In genomic region chr22:38681784-38682335, GRCh38 we compare ENCODE assay signal across 8 cellular contexts. TPM values are rescaled to one million over a fixed set of nuclear protein-coding genes. Genes with fewer than 3 reads are reported as not detected.
DNase-seq lines count a peak whose midpoint lies in the region; ATAC-seq and TF ChIP-seq lines count a peak whose summit lies in the region.

TOMM22 (plus strand) TSS chr22:38681957; CDS start chr22:38681979, 22 bp downstream.

- CTCF ChIA-PET in mammary epithelial cell (lab: Charles Lee; ENCODE audit: low non-redundant PET): interaction anchor here (0.7 to 1.0 kb wide), 2 partner anchors 18 to 87 kb away, joined by 3 to 7 read pairs; no protein-coding TSS in a partner anchor

- H3K4me3 ChIP-seq in WERI-Rb-1 (ENCODE audit: low read depth, low read length) (peak within 1 kb of the TSS; percentile 90), mammary epithelial cell (replicated peaks in 1 of 3; ENCODE audit: insufficient read depth in 1 of 3, low read depth in 2 of 3, low read length in 3 of 3) (peak within 1 kb of the TSS; percentile 68 to 95 (median 93)), spleen (peak within 1 kb of the TSS; percentile 87 to 100 (median 96))

- 4% methylated on average over 39 of the region's 56 CpGs for WGBS in mammary epithelial cell (ENCODE audit: low coverage, missing lambda C conversion rate)
- 0% methylated on average over 28 to 56 of the region's 56 CpGs for WGBS in spleen, 5 donors

- H3K9ac ChIP-seq in mammary epithelial cell (ENCODE audit: insufficient read depth, low read length): peak within 1 kb of the TSS; percentile 76

- DNase-seq in ACHN: peak; percentile 85
- peak; percentile 72 for DNase-seq in NCI-H2196 (lab: John Stamatoyannopoulos, UW; ENCODE audit: unreplicated experiment)
- peak; percentile 91 for DNase-seq in WERI-Rb-1
- DNase-seq in mammary epithelial cell: peak; percentile 85
- peak; percentile 98 for DNase-seq in iPS-NIHi7 (ENCODE audit: extremely low spot score)
- peak; percentile 98 for DNase-seq in spleen

- H3K27me3 ChIP-seq in WERI-Rb-1 (ENCODE audit: insufficient read depth, low read depth, severe bottlenecking): no peaks in the 10 kb centered on the region
- H3K27me3 ChIP-seq in mammary epithelial cell (ENCODE audit: insufficient read depth, low read length): no peaks in the 10 kb centered on the region
- no peaks in the 10 kb centered on the region for H3K27me3 ChIP-seq in spleen (replicated peaks in 1 of 7)

- in situ Hi-C loops in ACHN (cut with HindIII; ENCODE audit: low pct_ligation_motif_present, low pct_unique_long_range_greater_than_20kb, low sequenced_read_pairs) (no loop called here), mammary epithelial cell (cut with MboI; ENCODE audit: low sequenced_read_pairs in 2 of 2) (no loop called here)

- H3K36me3 ChIP-seq in WERI-Rb-1 (peaks cover 41% of the 10 kb centered on the region), mammary epithelial cell (ENCODE audit: insufficient read depth, low read length) (peaks cover 20% of the 10 kb centered on the region), spleen (peaks cover 0 to 42% (median 39%) of the 10 kb centered on the region in 6 donors)

- TF ChIP-seq CTCF in WERI-Rb-1 (IDR thresholded peaks at IDR 0.05; ENCODE audit: low read depth, low read length) (peak; percentile 91), mammary epithelial cell (conservative IDR thresholded peaks at IDR 0.05 in 1 of 2, IDR thresholded peaks at IDR 0.05 in 1 of 2; ENCODE audit: extremely low read depth in 1 of 2, insufficient read depth in 1 of 2, low read depth in 1 of 2, low read length in 2 of 2) (peak; percentile 36 to 76), spleen (IDR thresholded peaks at IDR 0.05 in 8 of 11, conservative IDR thresholded peaks at IDR 0.05 in 3 of 11) (peak in 8 of 11 experiments; percentile 40 to 75 (median 54))

- H3K4me2 ChIP-seq in mammary epithelial cell (ENCODE audit: insufficient read depth, low read depth, low read length): peak within 1 kb of the TSS; percentile 96

- H4K20me1 ChIP-seq in mammary epithelial cell (ENCODE audit: insufficient read depth, low read length): no peaks in the 10 kb centered on the region

- peaks cover 37% of the 10 kb centered on the region for H3K79me2 ChIP-seq in mammary epithelial cell (ENCODE audit: insufficient read depth, low read length)

- peak within 1 kb of the TSS; percentile 80 for H3K27ac ChIP-seq in WERI-Rb-1
- H3K27ac ChIP-seq in mammary epithelial cell (ENCODE audit: insufficient read depth, low read depth, low read length): peak within 1 kb of the TSS; percentile 88
- peak within 1 kb of the TSS; percentile 49 to 85 (median 82) for H3K27ac ChIP-seq in spleen

- no peak for TF ChIP-seq POLR2A in spleen (IDR thresholded peaks at IDR 0.05)

- ATAC-seq in GM18861 (IDR thresholded peaks at IDR 0.05; ENCODE audit: unreplicated experiment): peak; percentile 90
- peak; percentile 87 for ATAC-seq in HG03095 (IDR thresholded peaks at IDR 0.05; ENCODE audit: unreplicated experiment)

- H3K4me1 ChIP-seq in mammary epithelial cell (ENCODE audit: insufficient read depth, low read length) (peaks cover 8% of the 10 kb centered on the region), spleen (peaks cover 6 to 25% (median 16%) of the 10 kb centered on the region in 6 donors)

- BruUV-seq in mammary epithelial cell (replicated peaks; lab: Mats Ljungman, UMichigan): TSS peak; percentile 17

- dilution Hi-C loops in mammary epithelial cell (cut with HindIII; ENCODE audit: low sequenced_read_pairs): loop anchor here (10.0 kb wide), 2 partner anchors 97 to 257 kb away; no protein-coding TSS in a partner anchor

- H3K9me3 ChIP-seq in WERI-Rb-1 (ENCODE audit: severe bottlenecking) (no peaks in the 10 kb centered on the region), mammary epithelial cell (replicated peaks; ENCODE audit: insufficient read depth, low read length) (no peaks in the 10 kb centered on the region), spleen (no peaks in the 10 kb centered on the region)

- peak within 1 kb of the TSS; percentile 99 for H2AFZ ChIP-seq in mammary epithelial cell (ENCODE audit: low read depth, low read length)

- intact Hi-C loops in mammary epithelial cell (cut with micrococcal nuclease): loop anchor here (1.0 to 2.0 kb wide), 5 partner anchors 18 to 630 kb away; partner anchors contain the start of genes CBY1, DDX17, FAM227A and JOSD1
- intact Hi-C loops in spleen (cut with DNase I; ENCODE audit: low total_unique reads): no loop called here

RNA-seq across cellular contexts. Expression of gene TOMM22, which starts in this region (rescaled TPM):
- 10 to 100 TPM; 56.5 to 76.7 TPM for total RNA-seq in mammary epithelial cell
- polyA plus RNA-seq in mammary epithelial cell: 52.0 TPM
- polyA minus RNA-seq in mammary epithelial cell: 20.8 TPM
- total RNA-seq in spleen: 10 to 100 TPM; 28.6 to 59.9 (median 50.6) TPM
- polyA plus RNA-seq in spleen: 10 to 100 TPM; 24.3 to 44.3 (median 41.3) TPM

Comparison
In these comparisons a context has a peak if more than half of its experiments do, and no peak if none do; other contexts are left out.
1. Peak in every context shown above with its lines: DNase-seq, ATAC-seq, H3K4me3 ChIP-seq and H3K27ac ChIP-seq.